In genomic region chr2:231286964-231287363, GRCh38 we compare ENCODE assay signal across 33 cellular contexts.
"Had no signal": no experiment of that assay in that cellular context is flagged by ENCODE, and none has a peak within 500 bp of the region (broad histone marks: within the 10 kb centered on the region; RNA-seq: fewer than 3 reads in every experiment).

No MANE protein-coding gene starts in this region.

- H3K4me1 Mint-ChIP-seq: immature natural killer cell; stimulated activated effector memory CD8-positive, alpha-beta T cell treated with anti-CD3 and anti-CD28 coated beads, Interleukin-12 subunit alpha, Interleukin-12 subunit beta, amount 100 ng/mL, for 72 hours had no signal

- H3K27me3 Mint-ChIP-seq: activated naive CD8-positive, alpha-beta T cell; natural killer cell treated with Interleukin-12 subunit alpha and Interleukin-12 subunit beta and Interleukin-15 and Interleukin-18, amount 100 ng/mL, for 72 hours; stimulated activated naive CD8-positive, alpha-beta T cell treated with anti-CD3 and anti-CD28 coated beads, Interleukin-15, Interleukin-2, amounts not matched to agents 100 ng/mL and 50 ng/mL, for 24 hours had no signal

- H3K36me3 Mint-ChIP-seq: immature natural killer cell; natural killer cell treated with Interleukin-12 subunit alpha and Interleukin-12 subunit beta and Interleukin-15 and Interleukin-18, amount 100 ng/mL, for 72 hours; stimulated activated effector memory CD8-positive, alpha-beta T cell treated with anti-CD3 and anti-CD28 coated beads, Interleukin-12 subunit alpha, Interleukin-12 subunit beta, amount 100 ng/mL, for 72 hours had no signal

- H3K27me3 ChIP-seq: adrenal gland, body of pancreas, heart left ventricle, neutrophil, ovary, uterus had no signal

- H3K9me3 Mint-ChIP-seq: activated T-cell treated with anti-CD3 and anti-CD28 coated beads, Interleukin-2, amount 50 U/mL, for 72 hours; immature natural killer cell; natural killer cell treated with Interleukin-12 subunit alpha and Interleukin-12 subunit beta and Interleukin-15 and Interleukin-18, amount 100 ng/mL, for 72 hours; stimulated activated effector memory CD8-positive, alpha-beta T cell treated with anti-CD3 and anti-CD28 coated beads, Interleukin-12 subunit alpha, Interleukin-12 subunit beta, amount 100 ng/mL, for 72 hours; stimulated activated naive CD8-positive, alpha-beta T cell treated with anti-CD3 and anti-CD28 coated beads, Interleukin-15, Interleukin-2, amounts not matched to agents 100 ng/mL and 50 ng/mL, for 24 hours had no signal

- DNase-seq: activated CD4-positive, alpha-beta T cell treated with anti-CD3 and anti-CD28 coated beads for 4 hours; activated CD4-positive, alpha-beta T cell treated with anti-CD3 and anti-CD28 coated beads, Interleukin-2, amount 50 U/mL, for 4 hours; activated CD4-positive, CD25-positive, alpha-beta regulatory T cell; activated effector memory CD4-positive, alpha-beta T cell treated with Interleukin-2 at 50 U/mL for 16 hours; activated naive CD4-positive, alpha-beta T cell treated with Interleukin-2 at 50 U/mL for 16 hours; activated T-cell treated with anti-CD3 and anti-CD28 coated beads for 4 hours; activated T-cell treated with anti-CD3 and anti-CD28 coated beads, Interleukin-2, amount 50 U/mL, for 72 hours; adrenal gland; aorta; body of pancreas; cerebellar nuclear complex; cortex of kidney; foreskin fibroblast; heart left ventricle; hypothalamus; immature natural killer cell; lower lobe of right lung; mucosa of descending colon; ovary; retina; small intestine; stimulated activated CD4-positive, alpha-beta T cell treated with anti-CD3 and anti-CD28 coated beads, Interleukin-4, amount 100 ng/mL, for 24 hours; trophoblast cell; uterus had no signal

- ATAC-seq: activated T-cell treated with anti-CD3 and anti-CD28 coated beads, Interleukin-2, amount 50 U/mL, for 72 hours; body of pancreas; heart left ventricle; left lobe of liver; lower lobe of right lung; mucosa of descending colon; natural killer cell treated with Interleukin-12 subunit alpha and Interleukin-12 subunit beta and Interleukin-15 and Interleukin-18, amount 100 ng/mL, for 72 hours; sciatic nerve; stimulated activated effector memory CD8-positive, alpha-beta T cell treated with anti-CD3 and anti-CD28 coated beads, Interleukin-12 subunit alpha, Interleukin-12 subunit beta, amount 100 ng/mL, for 72 hours had no signal

- H3K4me1 ChIP-seq: adrenal gland, body of pancreas, lower lobe of right lung, prostate gland, uterus had no signal

- H3K27ac ChIP-seq: adrenal gland, body of pancreas, heart left ventricle, lower lobe of right lung, neutrophil, ovary, prostate gland, thoracic aorta, uterus had no signal

- H3K4me3 ChIP-seq: adrenal gland, body of pancreas, heart left ventricle, lower lobe of right lung, mucosa of descending colon, ovary, prostate gland, thoracic aorta, uterus had no signal

- H3K36me3 ChIP-seq: neutrophil, ovary, prostate gland, uterus had no signal

- H3K4me3 Mint-ChIP-seq: activated naive CD8-positive, alpha-beta T cell; activated T-cell treated with anti-CD3 and anti-CD28 coated beads, Interleukin-2, amount 50 U/mL, for 72 hours; immature natural killer cell; natural killer cell treated with Interleukin-12 subunit alpha and Interleukin-12 subunit beta and Interleukin-15 and Interleukin-18, amount 100 ng/mL, for 72 hours; stimulated activated effector memory CD8-positive, alpha-beta T cell treated with anti-CD3 and anti-CD28 coated beads, Interleukin-12 subunit alpha, Interleukin-12 subunit beta, amount 100 ng/mL, for 72 hours; stimulated activated naive CD8-positive, alpha-beta T cell treated with anti-CD3 and anti-CD28 coated beads, Interleukin-15, Interleukin-2, amounts not matched to agents 100 ng/mL and 50 ng/mL, for 24 hours had no signal

- H3K27ac Mint-ChIP-seq: activated naive CD8-positive, alpha-beta T cell; activated T-cell treated with anti-CD3 and anti-CD28 coated beads, Interleukin-2, amount 50 U/mL, for 72 hours; immature natural killer cell; natural killer cell treated with Interleukin-12 subunit alpha and Interleukin-12 subunit beta and Interleukin-15 and Interleukin-18, amount 100 ng/mL, for 72 hours; stimulated activated effector memory CD8-positive, alpha-beta T cell treated with anti-CD3 and anti-CD28 coated beads, Interleukin-12 subunit alpha, Interleukin-12 subunit beta, amount 100 ng/mL, for 72 hours; stimulated activated naive CD8-positive, alpha-beta T cell treated with anti-CD3 and anti-CD28 coated beads, Interleukin-15, Interleukin-2, amounts not matched to agents 100 ng/mL and 50 ng/mL, for 24 hours had no signal

- H3K9me3 ChIP-seq: adrenal gland, body of pancreas, heart left ventricle, lower lobe of right lung, mucosa of descending colon, neutrophil, ovary, prostate gland, thoracic aorta, uterus had no signal
